8 cellular contexts compared by ENCODE assay signal in the genomic region with DNA sequence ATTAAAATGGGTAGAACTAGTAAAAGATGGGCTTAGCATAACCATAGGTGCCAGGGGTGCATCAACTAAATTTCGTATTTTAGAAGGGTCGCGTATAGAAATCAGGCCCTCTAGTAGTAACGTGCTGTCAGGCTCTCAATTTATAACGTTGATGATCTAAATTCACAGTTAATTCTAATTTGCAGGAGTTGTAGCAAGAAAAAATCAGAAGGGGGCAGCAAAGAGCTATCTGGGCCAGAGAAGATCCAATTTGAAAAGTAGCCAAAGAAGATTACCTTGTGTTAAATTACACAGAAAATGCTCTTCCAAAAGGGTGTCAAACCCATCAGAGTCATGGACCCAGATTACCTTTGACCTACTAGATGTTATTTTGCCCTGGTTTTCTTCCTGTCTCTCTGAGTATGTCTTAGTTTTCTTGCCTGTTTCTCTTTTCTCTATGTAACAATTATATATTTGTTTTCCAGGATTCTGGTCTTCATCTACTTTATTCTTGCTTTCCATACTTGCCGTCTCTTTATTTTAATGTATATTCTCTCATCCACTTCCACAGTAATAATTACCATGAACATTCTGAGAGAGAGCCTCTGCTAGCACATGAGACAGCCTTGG.
DNase-seq lines count a peak whose midpoint lies in the region; ATAC-seq, FAIRE-seq and TF ChIP-seq lines count a peak whose summit lies in the region.

No MANE protein-coding gene starts in this region.

- CTCF ChIA-PET in CD8-positive, alpha-beta T cell (lab: Charles Lee) = no interaction called here

- POLR2A ChIA-PET in CD8-positive, alpha-beta T cell (lab: Charles Lee) = no interaction called here

- H3K4me1 ChIP-seq in heart right ventricle = no peaks in the 10 kb centered on the region
- no peaks in the 10 kb centered on the region for H3K4me1 ChIP-seq in CD8-positive, alpha-beta T cell (ENCODE audit: insufficient read depth, low read length)

- TF ChIP-seq CTCF in heart right ventricle (IDR thresholded peaks at IDR 0.05) (peak in 8 of 9 donors; percentile 18 to 70 (median 64)), bronchial epithelial cell (IDR thresholded peaks at IDR 0.05; ENCODE audit: insufficient read depth, low read length, severe bottlenecking) (peak; percentile 68), mesothelial cell of epicardium (IDR thresholded peaks at IDR 0.05; ENCODE audit: unreplicated experiment) (peak; percentile 85)
- TF ChIP-seq CTCF in CD8-positive, alpha-beta T cell (IDR thresholded peaks at IDR 0.05) = no peak

- H3K36me3 ChIP-seq in heart right ventricle (no peaks in the 10 kb centered on the region), bronchial epithelial cell (ENCODE audit: control insufficient read depth, insufficient read depth, low read length) (no peaks in the 10 kb centered on the region)
- H3K36me3 ChIP-seq in CD8-positive, alpha-beta T cell (ENCODE audit: insufficient read depth, low read length) = no peaks in the 10 kb centered on the region

- H3K9me3 ChIP-seq in heart right ventricle = no peaks in the 10 kb centered on the region
- H3K9me3 ChIP-seq in CD8-positive, alpha-beta T cell (ENCODE audit: low read length) = no peaks in the 10 kb centered on the region

- H3K4me1 Mint-ChIP-seq in mesothelial cell of epicardium = no peaks in the 10 kb centered on the region
- no peaks in the 10 kb centered on the region for H3K4me1 Mint-ChIP-seq in CD8-positive, alpha-beta T cell (ENCODE audit: low read depth)

- intact Hi-C loops in heart right ventricle (cut with DNase I) (loop anchor here in 1 of 10 donors (10.0 kb wide), 1 partner anchor 1014 kb away; no protein-coding TSS in a partner anchor), left ventricle myocardium superior (cut with micrococcal nuclease) (no loop called here)
- intact Hi-C loops in CD8-positive, alpha-beta T cell (cut with DNase I, micrococcal nuclease) = no loop called here

- H3K27ac Mint-ChIP-seq in mesothelial cell of epicardium = no peak overlapping the region
- no peak overlapping the region for H3K27ac Mint-ChIP-seq in CD8-positive, alpha-beta T cell

- H3K36me3 Mint-ChIP-seq in mesothelial cell of epicardium = no peaks in the 10 kb centered on the region
- no peaks in the 10 kb centered on the region for H3K36me3 Mint-ChIP-seq in CD8-positive, alpha-beta T cell

- no peaks in the 10 kb centered on the region for H3K9me3 Mint-ChIP-seq in mesothelial cell of epicardium
- peaks cover under 1% of the 10 kb centered on the region for H3K9me3 Mint-ChIP-seq in CD8-positive, alpha-beta T cell

- H3K27me3 Mint-ChIP-seq in mesothelial cell of epicardium (ENCODE audit: low read depth) = peaks cover 7% of the 10 kb centered on the region
- H3K27me3 Mint-ChIP-seq in CD8-positive, alpha-beta T cell (ENCODE audit: low read depth) = no peaks in the 10 kb centered on the region

- DNase-seq in heart right ventricle (no peak), left ventricle myocardium superior (no peak), NCI-H446 treated with DMSO at 0.1 percent for 48 hours (lab: John Stamatoyannopoulos, UW) (peak; percentile 66), bronchial epithelial cell (ENCODE audit: low read depth) (peak; percentile 33), mesothelial cell of epicardium (ENCODE audit: low spot score in 2 of 2, unreplicated experiment in 2 of 2) (no peak), occipital lobe (lab: John Stamatoyannopoulos, UW) (no peak)
- DNase-seq in CD8-positive, alpha-beta T cell = no peak

- H3K27me3 ChIP-seq in heart right ventricle = no peaks in the 10 kb centered on the region
- H3K27me3 ChIP-seq in bronchial epithelial cell (ENCODE audit: control insufficient read depth, insufficient read depth, low read length) = no peaks in the 10 kb centered on the region
- H3K27me3 ChIP-seq in CD8-positive, alpha-beta T cell (ENCODE audit: insufficient read depth, low read length) = no peaks in the 10 kb centered on the region

- H3K4me3 Mint-ChIP-seq in mesothelial cell of epicardium = no peak overlapping the region
- H3K4me3 Mint-ChIP-seq in CD8-positive, alpha-beta T cell = no peak overlapping the region

- no peak overlapping the region for H3K27ac ChIP-seq in heart right ventricle
- no peak overlapping the region for H3K27ac ChIP-seq in CD8-positive, alpha-beta T cell (ENCODE audit: low read depth, low read length)

- H3K4me3 ChIP-seq in heart right ventricle (no peak overlapping the region), bronchial epithelial cell (ENCODE audit: low read depth, low read length) (no peak overlapping the region)
- H3K4me3 ChIP-seq in CD8-positive, alpha-beta T cell (ENCODE audit: low read depth, low read length) = no peak overlapping the region

- WGBS in heart right ventricle, 2 donors = 8 to 11% methylated on average over 6 of the region's 6 CpGs

- FAIRE-seq in bronchial epithelial cell (lab: Jason Lieb, UNC) = no peak

- no peak for ATAC-seq in heart right ventricle
- no peak for ATAC-seq in left ventricle myocardium superior
- peak; percentile 56 for ATAC-seq in HG02973 (IDR thresholded peaks at IDR 0.05; ENCODE audit: unreplicated experiment)
- no peak for ATAC-seq in CD8-positive, alpha-beta T cell

Comparison
In these comparisons a context has a peak if more than half of its experiments do, and no peak if none do; other contexts are left out.
1. DNase-seq: peak in NCI-H446 treated with DMSO at 0.1 percent for 48 hours (single experiment) and bronchial epithelial cell (single experiment); none in heart right ventricle (0 of 2), left ventricle myocardium superior (single experiment), mesothelial cell of epicardium (0 of 2), occipital lobe (single experiment) and CD8-positive, alpha-beta T cell (0 of 7).